ENCODE assay signal across 8 cellular contexts in genomic region chr10:100528123-100528884, GRCh38. TPM values are rescaled to one million over a fixed set of nuclear protein-coding genes. Genes with fewer than 3 reads are reported as not detected.
DNase-seq lines count a peak whose midpoint lies in the region; ATAC-seq and TF ChIP-seq lines count a peak whose summit lies in the region.

No MANE protein-coding gene starts in this region.

- TF ChIP-seq CTCF in heart left ventricle (IDR thresholded peaks at IDR 0.05) (no peak), lower lobe of right lung (IDR thresholded peaks at IDR 0.05) (no peak), uterus (IDR thresholded peaks at IDR 0.05) (no peak)

- no peak for ATAC-seq in heart left ventricle
- ATAC-seq in Right ventricle myocardium inferior: no peak
- no peak for ATAC-seq in lower lobe of right lung

- H3K4me1 ChIP-seq in heart left ventricle: peaks cover 0 to 32% (median 20%) of the 10 kb centered on the region in 12 donors
- peaks cover 8% of the 10 kb centered on the region for H3K4me1 ChIP-seq in adipocyte (ENCODE audit: control insufficient read depth, insufficient read depth, low read length)
- H3K4me1 ChIP-seq in lower lobe of right lung: peaks cover 19% of the 10 kb centered on the region
- H3K4me1 ChIP-seq in uterus: no peaks in the 10 kb centered on the region

- DNase-seq in heart left ventricle: no peak
- no peak for DNase-seq in Right ventricle myocardium inferior (ENCODE audit: missing footprints)
- DNase-seq in adipocyte (ENCODE audit: low read depth): no peak
- DNase-seq in lower lobe of right lung: no peak
- no peak for DNase-seq in uterus
- no peak for DNase-seq in stimulated activated CD4-positive, alpha-beta T cell treated with anti-CD3 and anti-CD28 coated beads, Interleukin-2, amount 100 ng/mL, for 24 hours
- no peak for DNase-seq in ACHN
- no peak for DNase-seq in NCI-H1092 treated with DMSO at 0.1 percent for 48 hours (lab: John Stamatoyannopoulos, UW)

- TF ChIP-seq POLR2A in heart left ventricle (IDR thresholded peaks at IDR 0.05) (no peak), uterus (IDR thresholded peaks at IDR 0.05) (no peak)

- H3K27me3 ChIP-seq in heart left ventricle (no peaks in the 10 kb centered on the region), adipocyte (replicated peaks; ENCODE audit: control insufficient read depth, insufficient read depth, low read length) (no peaks in the 10 kb centered on the region), lower lobe of right lung (ENCODE audit: low read depth) (no peaks in the 10 kb centered on the region), uterus (no peaks in the 10 kb centered on the region)

- H3K9me3 ChIP-seq in heart left ventricle (no peaks in the 10 kb centered on the region), adipocyte (ENCODE audit: control insufficient read depth, low read length) (no peaks in the 10 kb centered on the region), lower lobe of right lung (no peaks in the 10 kb centered on the region), uterus (no peaks in the 10 kb centered on the region)

- H3K27ac ChIP-seq in heart left ventricle (peak overlapping the region in 7 of 12 donors; percentile 90 to 95 (median 92)), lower lobe of right lung (no peak overlapping the region), uterus (peak overlapping the region; percentile 81 to 88)

- H3K36me3 ChIP-seq in heart left ventricle: peaks cover 0 to 52% (median 46%) of the 10 kb centered on the region in 9 donors
- H3K36me3 ChIP-seq in adipocyte (ENCODE audit: control insufficient read depth, insufficient read depth, low read length, severe bottlenecking): peaks cover 38% of the 10 kb centered on the region
- H3K36me3 ChIP-seq in lower lobe of right lung: peaks cover 39% of the 10 kb centered on the region
- H3K36me3 ChIP-seq in uterus: no peaks in the 10 kb centered on the region

- in situ Hi-C loops in ACHN (cut with HindIII; ENCODE audit: low pct_ligation_motif_present, low pct_unique_long_range_greater_than_20kb, low sequenced_read_pairs): no loop called here

- intact Hi-C loops in heart left ventricle (cut with DNase I) (no loop called here), Right ventricle myocardium inferior (cut with DNase I) (no loop called here), lower lobe of right lung (cut with DNase I) (no loop called here), uterus (cut with DNase I; ENCODE audit: low total_unique reads) (no loop called here)

- peak overlapping the region; percentile 66 to 97 (median 92) for H3K4me3 ChIP-seq in heart left ventricle
- peak overlapping the region; percentile 98 for H3K4me3 ChIP-seq in adipocyte (ENCODE audit: low read length)
- peak overlapping the region; percentile 90 for H3K4me3 ChIP-seq in lower lobe of right lung
- peak overlapping the region; percentile 88 to 96 for H3K4me3 ChIP-seq in uterus

- 41 to 55% (median 46%) methylated on average over 7 of the region's 7 CpGs for WGBS in heart left ventricle, 4 donors

- peak overlapping the region; percentile 97 for H3K9ac ChIP-seq in adipocyte (ENCODE audit: low read length)

RNA-seq across cellular contexts. Expression of gene NDUFB8, which starts 1.4 kb away (rescaled TPM):
- total RNA-seq in heart left ventricle: 100 to 1,000 TPM; 264 to 637 (median 412) TPM
- 1,000 to 10,000 TPM in 1 of 2 donors, 100 to 1,000 TPM in 1; 623 to 1,192 TPM for polyA plus RNA-seq in heart left ventricle
- 444 TPM for total RNA-seq in Right ventricle myocardium inferior
- 119 TPM for total RNA-seq in lower lobe of right lung
- 100 to 1,000 TPM in 2 of 4 donors, 10 to 100 TPM in 2; 78.3 to 134 (median 111) TPM for total RNA-seq in uterus

RNA-seq across cellular contexts. Expression of gene HIF1AN, which starts 7.4 kb away (rescaled TPM):
- total RNA-seq in heart left ventricle (10 to 100 TPM; 11.8 to 61.8 (median 47.1) TPM), Right ventricle myocardium inferior (44.5 TPM), lower lobe of right lung (35.6 TPM), uterus (10 to 100 TPM in 2 of 4 donors, 1 to 10 TPM in 2; 2.8 to 36.2 (median 13.6) TPM)
- 10 to 100 TPM in 1 of 2 donors, 1 to 10 TPM in 1; 8.2 to 22.9 TPM for polyA plus RNA-seq in heart left ventricle

RNA-seq across cellular contexts. Expression of gene SEC31B, which starts 8.6 kb away (rescaled TPM):
- total RNA-seq in heart left ventricle (1 to 10 TPM; 5.4 to 9.6 (median 7.0) TPM), Right ventricle myocardium inferior (8.2 TPM), lower lobe of right lung (16.0 TPM), uterus (10 to 100 TPM in 2 of 4 donors, 1 to 10 TPM in 2; 7.6 to 19.5 (median 13.8) TPM)
- polyA plus RNA-seq in heart left ventricle: 10 to 100 TPM in 1 of 2 donors, 1 to 10 TPM in 1; 1.9 to 11.5 TPM
